ENCODE assay signal across 10 cellular contexts in genomic region chr18:3649559-3650426, GRCh38.
DNase-seq lines count a peak whose midpoint lies in the region; ATAC-seq and TF ChIP-seq lines count a peak whose summit lies in the region.
"Had no signal": no experiment of that assay in that cellular context is flagged by ENCODE, and none has a peak within 500 bp of the region (broad histone marks: within the 10 kb centered on the region; RNA-seq: fewer than 3 reads in every experiment).

No MANE protein-coding gene starts in this region.

- H3K9me3 Mint-ChIP-seq in endodermal cell = no peaks in the 10 kb centered on the region
- H3K9me3 Mint-ChIP-seq in neural progenitor cell = no peaks in the 10 kb centered on the region

- TF ChIP-seq POLR2A in Peyer's patch (IDR thresholded peaks at IDR 0.05) = no peak

- H3K4me3 ChIP-seq in endodermal cell (ENCODE audit: low read length) = no peak overlapping the region
- H3K4me3 ChIP-seq in neural progenitor cell = no peak overlapping the region
- no peak overlapping the region for H3K4me3 ChIP-seq in Peyer's patch

- H3K4me1 Mint-ChIP-seq in endodermal cell = peaks cover 33% of the 10 kb centered on the region
- peaks cover 42% of the 10 kb centered on the region for H3K4me1 Mint-ChIP-seq in neural progenitor cell

- H3K27me3 Mint-ChIP-seq in endodermal cell (ENCODE audit: insufficient read depth) = peaks cover 9% of the 10 kb centered on the region
- no peaks in the 10 kb centered on the region for H3K27me3 Mint-ChIP-seq in neural progenitor cell (ENCODE audit: insufficient read depth, low read depth)

- H3K27me3 ChIP-seq in endodermal cell (ENCODE audit: control insufficient read depth, insufficient read depth, low read length, poor library complexity, severe bottlenecking) = no peaks in the 10 kb centered on the region
- no peaks in the 10 kb centered on the region for H3K27me3 ChIP-seq in neural progenitor cell
- no peaks in the 10 kb centered on the region for H3K27me3 ChIP-seq in Peyer's patch

- H3K27ac Mint-ChIP-seq in endodermal cell (no peak overlapping the region), neural progenitor cell (peak overlapping the region; percentile 91)

- TF ChIP-seq CTCF in endodermal cell (conservative IDR thresholded peaks at IDR 0.05) (no peak), neural progenitor cell (IDR thresholded peaks at IDR 0.05) (no peak), Peyer's patch (IDR thresholded peaks at IDR 0.05) (no peak)

- H4K20me1 ChIP-seq in neural progenitor cell (ENCODE audit: low read depth) = no peaks in the 10 kb centered on the region

- no peak overlapping the region for H2AFZ ChIP-seq in neural progenitor cell (replicated peaks)

- H3K36me3 Mint-ChIP-seq in endodermal cell (ENCODE audit: low read depth) (no peaks in the 10 kb centered on the region), neural progenitor cell (peaks cover 2% of the 10 kb centered on the region)

- H3K4me1 ChIP-seq in endodermal cell (ENCODE audit: control insufficient read depth, insufficient read depth, low read length) (peaks cover 11% of the 10 kb centered on the region), neural progenitor cell (peaks cover 24% of the 10 kb centered on the region), Peyer's patch (peaks cover 0 to 13% (median 1%) of the 10 kb centered on the region in 4 donors)

- H3K9me3 ChIP-seq in endodermal cell (ENCODE audit: control insufficient read depth, low read length) (no peaks in the 10 kb centered on the region), neural progenitor cell (ENCODE audit: low read depth) (no peaks in the 10 kb centered on the region), Peyer's patch (no peaks in the 10 kb centered on the region)

- H3K9ac ChIP-seq in endodermal cell (ENCODE audit: extremely low read depth, low read length, poor library complexity, severe bottlenecking) (no peak overlapping the region), neural progenitor cell (no peak overlapping the region)

- H3K27ac ChIP-seq in endodermal cell (ENCODE audit: low read depth, low read length) (no peak overlapping the region), neural progenitor cell (no peak overlapping the region), Peyer's patch (peak overlapping the region in 1 of 4 donors; percentile 9)

- no peaks in the 10 kb centered on the region for H3K79me2 ChIP-seq in neural progenitor cell (ENCODE audit: low read depth)

- H3F3A ChIP-seq in neural progenitor cell (ENCODE audit: low read depth) = no peaks in the 10 kb centered on the region

- no peak for ATAC-seq in GM18907 (IDR thresholded peaks at IDR 0.05; ENCODE audit: unreplicated experiment)

- 81 to 91% methylated on average over 4 to 8 of the region's 8 CpGs for WGBS in endodermal cell (ENCODE audit: insufficient coverage in 1 of 2, insufficient read length in 1 of 2), 2 experiments

- no peak overlapping the region for H3K4me3 Mint-ChIP-seq in endodermal cell
- no peak overlapping the region for H3K4me3 Mint-ChIP-seq in neural progenitor cell

- no peak overlapping the region for H3K4me2 ChIP-seq in neural progenitor cell

- DNase-seq in Daoy (ENCODE audit: low read depth) (peak; percentile 85), RPMI7951 (ENCODE audit: low read depth) (peak; percentile 83), endodermal cell (peak; percentile 35), neural progenitor cell (ENCODE audit: low spot score) (no peak), NCI-H2107 treated with DMSO at 0.1 percent for 48 hours (lab: John Stamatoyannopoulos, UW; ENCODE audit: unreplicated experiment) (no peak), Peyer's patch (no peak), GOT3 (lab: John Stamatoyannopoulos, UW) (no peak)
- DNase-seq: DMS 273 treated with DMSO at 0.1 percent for 48 hours, NCI-H1105 treated with DMSO at 0.1 percent for 48 hours had no signal

- H3K36me3 ChIP-seq in endodermal cell (ENCODE audit: control insufficient read depth, insufficient read depth, low read length) (no peaks in the 10 kb centered on the region), neural progenitor cell (no peaks in the 10 kb centered on the region), Peyer's patch (no peaks in the 10 kb centered on the region)

Comparison
In these comparisons a context has a peak if more than half of its experiments do, and no peak if none do; other contexts are left out.
1. DNase-seq: peak in Daoy (single experiment), RPMI7951 (single experiment) and endodermal cell (single experiment); none in neural progenitor cell (single experiment), NCI-H2107 treated with DMSO at 0.1 percent for 48 hours (single experiment), Peyer's patch (0 of 3) and GOT3 (single experiment).